ENCODE assay signal across 8 cellular contexts in the genomic region with DNA sequence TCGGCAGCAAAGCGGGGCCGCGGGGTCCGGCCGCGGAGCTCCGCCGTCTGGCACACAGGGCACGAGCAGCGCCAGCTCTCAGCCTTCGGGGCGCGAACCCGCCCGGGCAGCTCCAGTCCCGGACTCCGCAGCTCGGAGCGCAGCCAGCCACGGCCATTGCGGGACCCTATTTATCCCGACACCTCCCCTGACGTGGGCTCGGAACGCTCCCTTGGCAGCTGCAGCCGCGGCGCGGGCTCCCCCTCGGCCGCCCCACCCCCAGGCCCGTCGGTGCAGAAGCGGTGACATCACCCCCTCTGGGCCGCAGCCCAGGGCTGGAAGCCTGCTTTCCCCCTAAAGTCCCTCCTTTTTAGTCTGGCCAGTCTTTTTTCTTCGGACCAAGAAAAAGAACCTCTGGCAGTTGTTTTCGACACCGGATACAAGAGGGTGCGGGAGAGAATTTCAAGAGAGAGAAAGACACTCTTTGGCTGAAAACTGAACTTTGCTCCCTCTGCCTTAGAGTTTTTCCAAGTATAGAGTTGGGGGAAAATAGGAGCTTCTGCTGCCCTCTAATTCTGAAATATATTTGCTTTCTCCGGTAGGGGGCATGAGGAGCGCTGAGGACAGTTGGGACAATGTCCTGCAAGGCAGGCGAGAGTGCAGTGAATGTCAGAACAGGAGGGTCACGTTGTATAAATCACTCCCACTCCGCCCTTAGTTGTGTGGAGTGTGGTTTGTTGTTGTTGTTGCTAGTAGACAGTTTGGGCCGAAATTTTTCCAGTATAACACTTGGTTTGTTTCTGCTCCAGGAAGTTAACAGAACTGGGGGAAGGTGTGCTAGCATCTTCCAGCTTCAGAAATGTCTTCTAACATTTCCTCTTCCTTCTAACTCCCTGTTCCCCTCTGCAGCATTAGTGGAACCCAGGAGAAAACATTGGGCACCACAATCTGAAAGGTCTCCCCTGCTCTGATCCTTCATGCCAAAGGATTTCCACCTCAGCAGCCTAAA.
DNase-seq lines count a peak whose midpoint lies in the region; FAIRE-seq and TF ChIP-seq lines count a peak whose summit lies in the region.

A gene (minus strand): TSS at position 145 of the 988 bp plus-strand sequence. CDS start 280 bp downstream, outside the sequence.

- no peaks in the 10 kb centered on the region for H3K36me3 ChIP-seq in mucosa of stomach (ENCODE audit: control insufficient read depth, insufficient read depth, low read length)

- FAIRE-seq in urothelium cell line (lab: Jason Lieb, UNC) = peak; percentile 56

- peaks cover 25% of the 10 kb centered on the region for H3K4me1 ChIP-seq in mucosa of stomach (ENCODE audit: control insufficient read depth, insufficient read depth, low read length)

- H3K27me3 ChIP-seq in mucosa of stomach (ENCODE audit: control insufficient read depth, insufficient read depth, low read length) = peaks cover 21% of the 10 kb centered on the region

- TF ChIP-seq CTCF in GM20000 (IDR thresholded peaks at IDR 0.05; ENCODE audit: extremely low read depth, missing control alignments) = peak; percentile 64
- TF ChIP-seq CTCF in LNCAP (IDR thresholded peaks at IDR 0.05) = peak; percentile 73

- no peaks in the 10 kb centered on the region for H3K9me3 ChIP-seq in mucosa of stomach (ENCODE audit: control insufficient read depth, low read length)

- peak within 1 kb of the TSS; percentile 25 for H3K4me3 ChIP-seq in mucosa of stomach (ENCODE audit: low read length)

- DNase-seq in COR-L47 (lab: John Stamatoyannopoulos, UW) (peak; percentile 32), GM20000 (ENCODE audit: low spot score) (peak; percentile 73), SW480 (ENCODE audit: low spot score) (peak; percentile 84), fibroblast of gingiva (ENCODE audit: low read depth) (peak; percentile 38), urothelium cell line (ENCODE audit: low spot score) (peak; percentile 74), DMS79 (lab: John Stamatoyannopoulos, UW) (no peak)

- peak within 1 kb of the TSS; percentile 66 for H3K9ac ChIP-seq in mucosa of stomach (ENCODE audit: low read length)
